ENCODE assay signal across 8 cellular contexts in genomic region chr20:2663887-2664719, GRCh38. TPM values are rescaled to one million over a fixed set of nuclear protein-coding genes. Genes with fewer than 3 reads are reported as not detected.
DNase-seq lines count a peak whose midpoint lies in the region; ATAC-seq and TF ChIP-seq lines count a peak whose summit lies in the region.

Gene IDH3B, minus strand, starts transcription at chr20:2664216. Its CDS starts 28 bp downstream, at chr20:2664188.

- H3K36me3 Mint-ChIP-seq in activated B cell treated with CpG ODN at 0.5 μM for 24 hours (ENCODE audit: low read depth): peaks cover 40% of the 10 kb centered on the region

- in situ Hi-C loops in ACHN (cut with HindIII; ENCODE audit: low pct_ligation_motif_present, low pct_unique_long_range_greater_than_20kb, low sequenced_read_pairs): no loop called here

- peak; percentile 86 for DNase-seq in ACHN
- DNase-seq in NCI-H226: peak; percentile 74
- DNase-seq in activated B cell treated with CpG ODN at 0.5 μM for 24 hours: peak; percentile 84
- DNase-seq in caudate nucleus (lab: John Stamatoyannopoulos, UW): peak; percentile 35 to 96 (median 90)
- DNase-seq in inferior parietal cortex (ENCODE audit: extremely low spot score): peak; percentile 94
- peak; percentile 97 for DNase-seq in spleen

- no peaks in the 10 kb centered on the region for H3K9me3 ChIP-seq in spleen

- H3K27ac Mint-ChIP-seq in activated B cell treated with CpG ODN at 0.5 μM for 24 hours: peak within 1 kb of the TSS; percentile 98

- H3K4me1 ChIP-seq in spleen: peaks cover 8 to 28% (median 19%) of the 10 kb centered on the region in 6 donors

- peak within 1 kb of the TSS; percentile 97 for H3K27ac ChIP-seq in caudate nucleus (ENCODE audit: low read depth, low read length)
- peak within 1 kb of the TSS; percentile 84 to 97 (median 94) for H3K27ac ChIP-seq in spleen

- WGBS in spleen, 5 donors: 7 to 10% (median 9%) methylated on average over 49 of the region's 49 CpGs

- peak within 1 kb of the TSS; percentile 93 for H3K4me3 Mint-ChIP-seq in activated B cell treated with CpG ODN at 0.5 μM for 24 hours

- no peaks in the 10 kb centered on the region for H3K27me3 ChIP-seq in spleen (replicated peaks in 1 of 7)

- no peaks in the 10 kb centered on the region for H3K9me3 Mint-ChIP-seq in activated B cell treated with CpG ODN at 0.5 μM for 24 hours

- intact Hi-C loops in activated B cell treated with CpG ODN at 0.5 μM for 24 hours (cut with micrococcal nuclease): loop anchor here (1.0 kb wide), 3 partner anchors 12 to 562 kb away; partner anchors contain the start of gene NOP56
- intact Hi-C loops in spleen (cut with DNase I; ENCODE audit: low total_unique reads): no loop called here

- no peak for TF ChIP-seq CTCF in activated B cell treated with CpG ODN at 0.5 μM for 24 hours (IDR thresholded peaks at IDR 0.05)
- no peak for TF ChIP-seq CTCF in spleen (IDR thresholded peaks at IDR 0.05 in 8 of 11, conservative IDR thresholded peaks at IDR 0.05 in 3 of 11)

- peak; percentile 80 for ATAC-seq in GM18873 (IDR thresholded peaks at IDR 0.05; ENCODE audit: low FRiP score, unreplicated experiment)
- ATAC-seq in HG03159 (IDR thresholded peaks at IDR 0.05; ENCODE audit: unreplicated experiment): peak; percentile 89
- peak; percentile 95 for ATAC-seq in activated B cell treated with CpG ODN at 0.5 μM for 24 hours (ENCODE audit: low read depth)

- H3K4me3 ChIP-seq in spleen: peak within 1 kb of the TSS; percentile 81 to 100 (median 93)

- CTCF ChIA-PET in activated B cell treated with CpG ODN at 0.5 μM for 24 hours (lab: Charles Lee): interaction anchor here (2.1 kb wide), 1 partner anchor 11 kb away, joined by 4 read pairs; the partner anchor contains the start of gene NOP56

- H3K36me3 ChIP-seq in spleen: peaks cover 0 to 42% (median 34%) of the 10 kb centered on the region in 6 donors

- POLR2A ChIA-PET in activated B cell treated with CpG ODN at 0.5 μM for 24 hours (lab: Charles Lee): interaction anchor here (0.8 to 4.1 kb wide), 8 partner anchors 10 to 575 kb away, joined by 3 to 162 read pairs (median 4); partner anchors contain the start of genes EBF4, NOP56, SLC4A11 and SNRPB

- TF ChIP-seq POLR2A in spleen (IDR thresholded peaks at IDR 0.05): peak; percentile 36 to 90 (median 66)

- H3K27me3 Mint-ChIP-seq in activated B cell treated with CpG ODN at 0.5 μM for 24 hours: peaks cover 6% of the 10 kb centered on the region

- H3K4me1 Mint-ChIP-seq in activated B cell treated with CpG ODN at 0.5 μM for 24 hours: peaks cover 19% of the 10 kb centered on the region

RNA-seq across cellular contexts. Expression of gene IDH3B, which starts in this region (rescaled TPM):
- 121 and 127 TPM in 2 replicates for total RNA-seq in activated B cell treated with CpG ODN at 0.5 μM for 24 hours
- total RNA-seq in spleen: 100 to 1,000 TPM in 3 of 7 donors, 10 to 100 TPM in 4; 72.7 to 105 (median 85.0) TPM
- polyA plus RNA-seq in spleen: 10 to 100 TPM; 59.4 to 87.8 (median 78.1) TPM

Comparison
In these comparisons a context has a peak if more than half of its experiments do, and no peak if none do; other contexts are left out.
1. Peak in every context shown above with its lines: DNase-seq, ATAC-seq, H3K4me3 ChIP-seq and H3K27ac ChIP-seq.